In genomic region chr3:118927449-118927848, GRCh38 we compare ENCODE assay signal across 19 cellular contexts.
"Had no signal": no experiment of that assay in that cellular context is flagged by ENCODE, and none has a peak within 500 bp of the region (broad histone marks: within the 10 kb centered on the region; RNA-seq: fewer than 3 reads in every experiment).

No MANE protein-coding gene starts in this region.

- DNase-seq: stimulated activated CD4-positive, alpha-beta T cell treated with anti-CD3 and anti-CD28 coated beads, Interleukin-2, amount 100 ng/mL, for 48 hours; stimulated activated CD4-positive, alpha-beta T cell treated with anti-CD3 and anti-CD28 coated beads, Interleukin-4, amount 100 ng/mL, for 1 hour; stimulated activated CD4-positive, alpha-beta T cell treated with anti-CD3 and anti-CD28 coated beads, Interleukin-4, amount 100 ng/mL, for 24 hours; stimulated activated CD4-positive, alpha-beta T cell treated with anti-CD3 and anti-CD28 coated beads, Interleukin-4, amount 100 ng/mL, for 4 hours; stimulated activated CD8-positive, alpha-beta memory T cell treated with anti-CD3 and anti-CD28 coated beads, Interleukin-4, amount 100 ng/mL, for 48 hours; stimulated activated naive B cell treated with anti-CD40 and anti-IgM and Interleukin-4, amounts not matched to agents 10 μg/mL and 1 μg/mL and 100 μg/mL, for 72 hours; stimulated activated naive CD4-positive, alpha-beta T cell; stimulated activated naive CD4-positive, alpha-beta T cell treated with Interleukin-2 at 50 U/mL for 16 hours; stimulated activated naive CD8-positive, alpha-beta T cell treated with anti-CD3 and anti-CD28 coated beads, Interleukin-15, amount 100 ng/mL, for 72 hours; stimulated activated naive CD8-positive, alpha-beta T cell treated with anti-CD3 and anti-CD28 coated beads, Interleukin-15, Interleukin-2, amounts not matched to agents 100 U/mL and 50 U/mL, for 24 hours; stomach; substantia nigra; testis; thyroid gland; tibial artery; transverse colon; upper lobe of left lung; upper lobe of right lung; uterus had no signal
